ENCODE assay signal across 8 cellular contexts in the genomic region with DNA sequence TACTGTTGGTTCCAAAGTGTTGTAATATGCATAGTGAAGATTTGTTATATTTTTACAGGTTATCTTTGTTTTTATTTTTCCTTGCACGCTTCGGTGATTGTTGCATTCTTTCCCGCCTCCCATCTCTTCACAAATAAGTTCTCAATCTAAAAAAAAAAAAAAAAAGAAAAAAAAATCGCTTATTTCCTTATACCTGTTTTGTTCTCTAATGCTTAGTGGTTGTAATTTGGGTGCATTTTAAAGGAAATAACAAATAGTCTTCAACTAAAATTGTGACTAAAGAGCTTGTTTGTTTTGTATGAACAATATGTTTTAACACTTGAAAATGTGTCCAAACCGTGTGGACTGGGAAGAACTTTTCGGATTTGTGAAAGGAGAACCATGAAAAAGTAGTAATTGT. TPM values are rescaled to one million over a fixed set of nuclear protein-coding genes. Genes with fewer than 3 reads are reported as not detected.
DNase-seq lines count a peak whose midpoint lies in the region; ATAC-seq and TF ChIP-seq lines count a peak whose summit lies in the region.

No MANE protein-coding gene starts in this region.

- H3K9me3 ChIP-seq in Karpas-422 (ENCODE audit: low read length): no peaks in the 10 kb centered on the region

- no peak for TF ChIP-seq CTCF in AG10803 (conservative IDR thresholded peaks at IDR 0.05; ENCODE audit: low read length)
- no peak for TF ChIP-seq CTCF in chondrocyte (IDR thresholded peaks at IDR 0.05)

- H3K4me2 ChIP-seq in Karpas-422 (ENCODE audit: low read depth, low read length, poor library complexity, severe bottlenecking): peak overlapping the region; percentile 95

- peak overlapping the region; percentile 83 for H3K27ac ChIP-seq in Karpas-422 (ENCODE audit: low read length)

- peak overlapping the region; percentile 98 for H3K9ac ChIP-seq in Karpas-422 (ENCODE audit: low read length)

- H3K9me2 ChIP-seq in Karpas-422 (replicated peaks; ENCODE audit: insufficient read depth, low read length): no peaks in the 10 kb centered on the region

- peaks cover 53% of the 10 kb centered on the region for H3K4me1 Mint-ChIP-seq in chondrocyte (ENCODE audit: low read depth)
- H3K4me1 Mint-ChIP-seq in naive B cell: peaks cover 43 to 54% (median 53%) of the 10 kb centered on the region in 3 donors

- H3K4me3 Mint-ChIP-seq in chondrocyte (ENCODE audit: unreplicated experiment): peak overlapping the region; percentile 85
- peak overlapping the region; percentile 80 to 98 (median 91) for H3K4me3 Mint-ChIP-seq in naive B cell

- H3K9me3 Mint-ChIP-seq in chondrocyte (ENCODE audit: low read depth): peaks cover 2% of the 10 kb centered on the region
- no peaks in the 10 kb centered on the region for H3K9me3 Mint-ChIP-seq in naive B cell

- H2AFZ ChIP-seq in Karpas-422 (ENCODE audit: low read length): no peak overlapping the region

- peaks cover 45% of the 10 kb centered on the region for H3K4me1 ChIP-seq in Karpas-422 (ENCODE audit: low read length)

- H3K27me3 ChIP-seq in Karpas-422 (ENCODE audit: low read length): no peaks in the 10 kb centered on the region

- H3K4me3 ChIP-seq in AG10803 (ENCODE audit: low read length) (peak overlapping the region; percentile 93), Karpas-422 (ENCODE audit: low read length) (peak overlapping the region; percentile 96)

- ATAC-seq in naive B cell (ENCODE audit: low read depth in 2 of 2): no peak

- H4K20me1 ChIP-seq in Karpas-422 (ENCODE audit: insufficient read depth, low read depth, low read length): peaks cover 32% of the 10 kb centered on the region

- H3K36me3 ChIP-seq in Karpas-422 (ENCODE audit: insufficient read depth, low read length): peaks cover 22% of the 10 kb centered on the region; the same call in 1 of the 2 replicates

- H3K79me2 ChIP-seq in Karpas-422 (ENCODE audit: low read length): peaks cover 64% of the 10 kb centered on the region

- no peak for DNase-seq in AG10803 (ENCODE audit: low read depth)
- DNase-seq in Karpas-422: peak; percentile 44
- DNase-seq in chondrocyte (ENCODE audit: low spot score): no peak
- no peak for DNase-seq in naive B cell
- DNase-seq in LoVo (ENCODE audit: low spot score): no peak
- DNase-seq in activated CD8-positive, alpha-beta memory T cell treated with anti-CD3 and anti-CD28 coated beads for 24 hours: no peak
- DNase-seq in NCI-H2029 treated with DMSO at 0.1 percent for 48 hours (lab: John Stamatoyannopoulos, UW): no peak
- DNase-seq in SIG-M5 treated with dmso at 0.1 percent for 504 hours (lab: John Stamatoyannopoulos, UW; ENCODE audit: unreplicated experiment): no peak

- peak overlapping the region; percentile 100 for H3K27ac Mint-ChIP-seq in chondrocyte (ENCODE audit: unreplicated experiment)
- peak overlapping the region; percentile 91 to 99 (median 98) for H3K27ac Mint-ChIP-seq in naive B cell

- peaks cover 2% of the 10 kb centered on the region for H3K36me3 Mint-ChIP-seq in chondrocyte (ENCODE audit: low read depth)
- no peaks in the 10 kb centered on the region for H3K36me3 Mint-ChIP-seq in naive B cell

- H3K27me3 Mint-ChIP-seq in chondrocyte (ENCODE audit: low read depth) (no peaks in the 10 kb centered on the region), naive B cell (no peaks in the 10 kb centered on the region)

RNA-seq across cellular contexts. Expression of gene CAND1, which starts 1.5 kb away (rescaled TPM):
- 79.7 and 117 TPM in 2 replicates for total RNA-seq in Karpas-422 (2014; rRNA removed; shearing (Covaris generic); ENCODE audit: low replicate concordance)
- total RNA-seq in chondrocyte: 164 to 189 TPM (median 166 TPM) in 3 replicates
- polyA plus RNA-seq in naive B cell (ENCODE audit: low read depth in 6 of 6): 10 to 100 TPM; 47.9 to 72.0 (median 59.0) TPM
